24 cellular contexts compared by ENCODE assay signal in the genomic region with DNA sequence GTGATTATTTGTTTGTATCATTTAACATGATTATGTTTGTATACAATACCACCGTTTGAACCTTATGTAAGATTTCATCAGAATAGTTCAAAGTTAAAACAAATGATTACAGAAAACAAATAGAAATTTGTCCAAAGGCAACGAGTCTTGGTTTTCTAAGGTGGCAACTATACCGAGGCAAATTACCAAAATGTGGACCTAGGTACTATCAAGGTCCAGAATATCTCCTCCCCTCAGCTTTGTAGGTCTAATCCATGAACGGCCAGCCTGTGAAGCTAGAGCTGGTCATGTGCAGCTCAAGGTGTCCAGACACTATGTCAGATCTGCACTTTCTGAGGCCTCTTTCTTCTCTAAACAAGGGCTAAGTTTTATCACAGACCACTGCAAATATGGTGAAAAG.
"Had no signal": no experiment of that assay in that cellular context is flagged by ENCODE, and none has a peak within 500 bp of the region (broad histone marks: within the 10 kb centered on the region; RNA-seq: fewer than 3 reads in every experiment).

No MANE protein-coding gene starts in this region.

- H3K27me3 ChIP-seq: neural progenitor cell, spleen, suprapubic skin, transverse colon, vagina had no signal

- H3K4me3 Mint-ChIP-seq: immature natural killer cell; mesothelial cell of epicardium; naive B cell; nephron; neural progenitor cell; stimulated activated naive CD8-positive, alpha-beta T cell treated with anti-CD3 and anti-CD28 coated beads, Interleukin-15, amount 100 ng/mL, for 72 hours had no signal

- H3K4me1 Mint-ChIP-seq: nephron; neural progenitor cell; stimulated activated naive CD8-positive, alpha-beta T cell treated with anti-CD3 and anti-CD28 coated beads, Interleukin-15, amount 100 ng/mL, for 72 hours had no signal

- H3K27ac Mint-ChIP-seq: immature natural killer cell; mesothelial cell of epicardium; neural progenitor cell; progenitor cell of endocrine pancreas; stimulated activated naive CD8-positive, alpha-beta T cell treated with anti-CD3 and anti-CD28 coated beads, Interleukin-15, amount 100 ng/mL, for 72 hours had no signal

- H3K36me3 ChIP-seq: neural progenitor cell, suprapubic skin, transverse colon, vagina had no signal

- H3K9me3 Mint-ChIP-seq: immature natural killer cell; nephron; neural progenitor cell; stimulated activated naive CD8-positive, alpha-beta T cell treated with anti-CD3 and anti-CD28 coated beads, Interleukin-15, amount 100 ng/mL, for 72 hours had no signal

- H3K4me3 ChIP-seq: lung, mucosa of descending colon, neural progenitor cell, skin epidermis, spleen, suprapubic skin, transverse colon, vagina had no signal

- H3K9ac ChIP-seq: neural progenitor cell, parathyroid adenoma had no signal

- H3K4me2 ChIP-seq: neural progenitor cell had no signal

- DNase-seq: cortex of kidney; effector CD4-positive, alpha-beta T cell; hypothalamus; immature natural killer cell; mesenchymal stem cell; mucosa of descending colon; naive B cell; right cardiac atrium; spleen; stimulated activated CD4-positive, alpha-beta T cell treated with anti-CD3 and anti-CD28 coated beads, Interleukin-4, amount 100 ng/mL, for 4 hours; stimulated activated naive CD4-positive, alpha-beta T cell; stimulated activated naive CD8-positive, alpha-beta T cell treated with anti-CD3 and anti-CD28 coated beads, Interleukin-15, amount 100 ng/mL, for 72 hours; transverse colon had no signal

- FAIRE-seq: frontal cortex, keratinocyte had no signal

- H3K79me2 ChIP-seq: parathyroid adenoma had no signal

- H2AFZ ChIP-seq: neural progenitor cell, parathyroid adenoma had no signal

- H3K36me3 Mint-ChIP-seq: mesothelial cell of epicardium, neural progenitor cell had no signal

- H3K4me1 ChIP-seq: neural progenitor cell, parathyroid adenoma, suprapubic skin, vagina had no signal

- H3K9me3 ChIP-seq: mucosa of descending colon, spleen, suprapubic skin, transverse colon, vagina had no signal

- ATAC-seq: mucosa of descending colon; right cardiac atrium; stimulated activated naive CD8-positive, alpha-beta T cell treated with anti-CD3 and anti-CD28 coated beads, Interleukin-15, amount 100 ng/mL, for 72 hours had no signal

- H3K27ac ChIP-seq: neural progenitor cell, parathyroid adenoma, skin epidermis, spleen, suprapubic skin, transverse colon, vagina had no signal
